Comparison of ENCODE assay signal across 8 cellular contexts in the genomic region with DNA sequence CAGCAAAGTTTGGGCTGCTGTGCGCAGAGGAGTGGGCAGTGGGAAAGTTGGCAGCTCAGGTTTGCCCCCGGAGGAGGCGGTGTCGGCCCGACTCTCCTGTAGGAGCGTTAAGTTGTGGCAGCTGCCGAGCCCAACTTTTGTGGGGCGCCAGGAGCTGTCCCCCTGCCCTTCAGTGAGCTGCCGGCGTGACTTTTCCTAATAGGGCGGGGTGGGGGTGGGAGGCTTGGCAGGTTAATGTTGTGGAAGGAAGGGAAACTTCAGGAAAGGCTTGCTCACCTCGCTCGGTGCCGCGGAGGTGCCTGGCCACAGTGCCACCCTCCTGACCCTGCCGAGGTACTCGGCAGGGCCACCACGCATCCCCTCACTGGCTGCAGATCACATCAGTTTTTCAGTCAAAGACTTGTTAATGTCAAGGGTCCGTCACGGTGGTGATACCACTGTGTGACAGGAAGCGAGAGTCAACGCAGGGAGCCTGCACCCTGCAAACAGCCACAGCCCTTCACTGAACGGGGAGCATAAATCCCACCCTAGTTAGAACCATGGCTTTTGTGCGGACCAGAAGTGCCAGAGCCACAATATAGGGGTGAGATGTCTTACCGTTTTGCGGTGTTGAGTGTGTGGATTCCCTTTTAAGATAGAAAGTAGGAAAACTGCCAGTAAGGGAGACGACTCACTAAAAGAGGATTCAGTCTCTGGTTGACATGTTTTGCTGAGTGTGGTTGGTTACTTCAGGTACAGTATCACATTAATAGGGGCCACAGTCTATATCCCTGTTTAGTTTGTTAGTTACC. TPM values are rescaled to one million over a fixed set of nuclear protein-coding genes. Genes with fewer than 3 reads are reported as not detected.
DNase-seq lines count a peak whose midpoint lies in the region; ATAC-seq and TF ChIP-seq lines count a peak whose summit lies in the region.

No MANE protein-coding gene starts in this region.

- DNase-seq in NOMO-1 treated with DMSO at 0.1 percent for 48 hours (lab: John Stamatoyannopoulos, UW; ENCODE audit: unreplicated experiment) (peak; percentile 22), NOMO-1 treated with dmso at 0.1 percent for 144 hours (lab: John Stamatoyannopoulos, UW; ENCODE audit: unreplicated experiment) (no peak), SJSA1 (ENCODE audit: low read depth in 1 of 2, low spot score in 2 of 2) (peak; percentile 42 to 43), heart right ventricle (peak; percentile 27 to 37), posterior cingulate gyrus (peak; percentile 14 to 86 (median 35)), aorta (peak in 1 of 2 donors; percentile 64)
- DNase-seq in activated naive CD4-positive, alpha-beta T cell treated with anti-CD3 and anti-CD28 coated beads, Interleukin-2, amount 50 U/mL, for 16 hours: peak; percentile 51

- WGBS in heart right ventricle, 2 donors: 0 to 1% methylated on average over 26 to 27 of the region's 27 CpGs
- WGBS in aorta, 2 donors: 0% methylated on average over 27 of the region's 27 CpGs

- intact Hi-C loops in heart right ventricle (cut with DNase I) (loop anchor here in 6 of 10 donors (5.0 to 10.0 kb wide), 7 partner anchors 36 to 132 kb away; a partner anchor contains a TSS), posterior cingulate gyrus (cut with DNase I) (loop anchor here (2.0 to 10.0 kb wide), 3 partner anchors 60 to 1838 kb away; a partner anchor contains a TSS), aorta (cut with DNase I) (loop anchor here (10.0 kb wide), 2 partner anchors 58 to 132 kb away; a partner anchor contains a TSS)

- H3K36me3 ChIP-seq in SJSA1: no peaks in the 10 kb centered on the region
- no peaks in the 10 kb centered on the region for H3K36me3 ChIP-seq in heart right ventricle
- H3K36me3 ChIP-seq in aorta (ENCODE audit: control insufficient read depth in 1 of 2, insufficient read depth in 2 of 2, low read length in 1 of 2): no peaks in the 10 kb centered on the region

- H3K27ac ChIP-seq in SJSA1 (peak overlapping the region; percentile 52), heart right ventricle (peak overlapping the region; percentile 94 to 99 (median 97)), aorta (ENCODE audit: low read depth in 1 of 2, low read length in 2 of 2) (peak overlapping the region; percentile 50 to 80)

- no peaks in the 10 kb centered on the region for H3K27me3 ChIP-seq in SJSA1 (replicated peaks)
- no peaks in the 10 kb centered on the region for H3K27me3 ChIP-seq in heart right ventricle
- H3K27me3 ChIP-seq in aorta (ENCODE audit: control insufficient read depth in 1 of 2, insufficient read depth in 2 of 2, low read length in 1 of 2): no peaks in the 10 kb centered on the region

- H3K4me1 ChIP-seq in SJSA1 (replicated peaks) (peaks cover 20% of the 10 kb centered on the region), heart right ventricle (peaks cover 0 to 67% (median 40%) of the 10 kb centered on the region in 9 donors), aorta (ENCODE audit: control insufficient read depth in 1 of 2, insufficient read depth in 2 of 2, low read length in 2 of 2) (no peaks in the 10 kb centered on the region)

- no peak for TF ChIP-seq CTCF in heart right ventricle (IDR thresholded peaks at IDR 0.05)

- H3K9me3 ChIP-seq in SJSA1 (replicated peaks) (no peaks in the 10 kb centered on the region), heart right ventricle (no peaks in the 10 kb centered on the region), aorta (ENCODE audit: control insufficient read depth, low read length) (no peaks in the 10 kb centered on the region)

- H3K4me3 ChIP-seq in SJSA1 (peak overlapping the region; percentile 62), heart right ventricle (peak overlapping the region; percentile 73 to 93 (median 88)), aorta (ENCODE audit: low read length in 2 of 2) (peak overlapping the region; percentile 73 to 98)

- ATAC-seq in HG03064 (IDR thresholded peaks at IDR 0.05; ENCODE audit: low read depth, unreplicated experiment): peak; percentile 34
- ATAC-seq in heart right ventricle: peak in 2 of 8 donors; percentile 1 to 8
- peak; percentile 0 for ATAC-seq in aorta (ENCODE audit: low FRiP score)

RNA-seq across cellular contexts. Expression of a gene that starts 0.7 kb away (rescaled TPM):
- 16.0 and 23.7 TPM in 2 replicates for total RNA-seq in SJSA1 (2014; rRNA removed; shearing (Covaris generic))
- total RNA-seq in heart right ventricle: 10 to 100 TPM; 46.7 to 87.4 (median 70.0) TPM
- polyA plus RNA-seq in heart right ventricle: 1 to 10 TPM; 5.4 to 7.8 TPM
- total RNA-seq in aorta: 10 to 100 TPM; 51.9 to 69.8 TPM
- polyA plus RNA-seq in aorta: 1 to 10 TPM; 3.1 to 7.0 TPM
